ENCODE assay signal across 1 cellular context in the genomic region with DNA sequence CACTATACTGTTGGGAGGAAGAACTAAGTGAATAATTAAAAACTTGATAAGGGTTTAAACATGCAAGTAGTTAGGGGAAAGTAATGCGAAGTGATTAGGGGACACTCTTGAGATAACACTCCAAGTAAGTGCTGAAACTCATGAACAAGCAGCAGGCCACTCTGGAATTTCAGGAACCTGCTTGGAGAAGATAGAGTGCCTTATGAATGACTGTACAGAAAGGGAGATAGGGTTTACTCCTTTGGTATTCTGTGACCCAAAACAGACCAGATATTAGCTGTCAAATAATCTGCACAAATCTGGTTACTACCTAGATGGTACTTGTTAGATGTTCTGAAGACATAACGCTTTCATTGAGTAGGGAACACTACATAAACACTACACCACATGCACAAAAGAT.
TF ChIP-seq lines count a peak whose summit lies in the region.

No MANE protein-coding gene starts in this region.

TF ChIP-seq in HepG2, 621 proteins besides CTCF, POLR2A, EP300 and RAD21 (continued from another document):
- TF ChIP-seq PBX3 (CRISPR knock-in tag; IDR thresholded peaks at IDR 0.05; ENCODE audit: borderline replicate concordance) (no peak), KLF13 (CRISPR knock-in tag; IDR thresholded peaks at IDR 0.05) (no peak), MBNL3 (CRISPR knock-in tag; conservative IDR thresholded peaks at IDR 0.05) (no peak), ZNF746 (CRISPR knock-in tag; IDR thresholded peaks at IDR 0.05) (no peak), CEBPB (IDR thresholded peaks at IDR 0.05; ENCODE audit: borderline replicate concordance, low read depth, low read length) (no peak), ZMAT3 (CRISPR knock-in tag; conservative IDR thresholded peaks at IDR 0.05) (no peak), ZNF839 (CRISPR knock-in tag; IDR thresholded peaks at IDR 0.05; ENCODE audit: borderline replicate concordance) (no peak), CSRNP2 (CRISPR knock-in tag; conservative IDR thresholded peaks at IDR 0.05; ENCODE audit: low read depth) (no peak), KIAA2018 (CRISPR knock-in tag; IDR thresholded peaks at IDR 0.05; ENCODE audit: borderline replicate concordance) (no peak), SSRP1 (CRISPR knock-in tag; IDR thresholded peaks at IDR 0.05) (no peak)
- TF ChIP-seq, protein P1, sequence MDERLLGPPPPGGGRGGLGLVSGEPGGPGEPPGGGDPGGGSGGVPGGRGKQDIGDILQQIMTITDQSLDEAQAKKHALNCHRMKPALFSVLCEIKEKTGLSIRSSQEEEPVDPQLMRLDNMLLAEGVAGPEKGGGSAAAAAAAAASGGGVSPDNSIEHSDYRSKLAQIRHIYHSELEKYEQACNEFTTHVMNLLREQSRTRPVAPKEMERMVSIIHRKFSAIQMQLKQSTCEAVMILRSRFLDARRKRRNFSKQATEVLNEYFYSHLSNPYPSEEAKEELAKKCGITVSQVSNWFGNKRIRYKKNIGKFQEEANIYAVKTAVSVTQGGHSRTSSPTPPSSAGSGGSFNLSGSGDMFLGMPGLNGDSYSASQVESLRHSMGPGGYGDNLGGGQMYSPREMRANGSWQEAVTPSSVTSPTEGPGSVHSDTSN (CRISPR knock-in tag; IDR thresholded peaks at IDR 0.05): no peak
